13 cellular contexts compared by ENCODE assay signal in the genomic region with DNA sequence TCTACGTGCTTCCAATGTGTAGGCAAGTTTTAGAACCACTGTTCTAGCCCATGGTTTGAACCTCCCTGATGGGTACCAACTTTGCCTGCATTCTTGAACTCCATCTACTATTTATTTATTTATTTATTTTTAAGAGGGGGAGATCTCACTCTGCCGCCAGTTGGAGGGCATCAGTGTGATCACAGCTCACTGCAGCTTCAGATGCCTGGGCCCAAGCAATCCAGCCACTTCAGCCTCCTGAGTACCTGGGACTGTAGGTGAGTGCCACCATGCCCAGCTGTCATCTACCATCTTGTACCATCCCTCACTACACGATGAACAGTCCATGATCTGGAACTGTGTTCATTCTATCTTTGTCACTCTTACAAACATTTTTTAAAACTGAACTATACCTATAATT. TPM values are rescaled to one million over a fixed set of nuclear protein-coding genes. Genes with fewer than 3 reads are reported as not detected.
DNase-seq lines count a peak whose midpoint lies in the region; ATAC-seq and TF ChIP-seq lines count a peak whose summit lies in the region.
"Had no signal": no experiment of that assay in that cellular context is flagged by ENCODE, and none has a peak within 500 bp of the region (broad histone marks: within the 10 kb centered on the region; RNA-seq: fewer than 3 reads in every experiment).

No MANE protein-coding gene starts in this region.

- no peak for TF ChIP-seq CTCF in activated B cell treated with CpG ODN at 0.5 μM for 24 hours (IDR thresholded peaks at IDR 0.05)
- TF ChIP-seq CTCF in hepatocyte (IDR thresholded peaks at IDR 0.05; ENCODE audit: poor library complexity): no peak

- no peaks in the 10 kb centered on the region for H3K36me3 ChIP-seq in hepatocyte (replicated peaks; ENCODE audit: insufficient read depth, low read depth)
- H3K36me3 ChIP-seq: BE2C, breast epithelium, esophagus squamous epithelium, SJSA1 had no signal

- H3K79me2 ChIP-seq in hepatocyte: no peaks in the 10 kb centered on the region

- peaks cover 2% of the 10 kb centered on the region for H3K36me3 Mint-ChIP-seq in activated naive CD4-positive, alpha-beta T cell treated with anti-CD3 and anti-CD28 coated beads, Interleukin-2, amount 50 U/mL, for 24 hours
- H3K36me3 Mint-ChIP-seq in activated naive CD4-positive, alpha-beta T cell treated with anti-CD3 and anti-CD28 coated beads, Interleukin-2, amount 50 U/mL, for 72 hours: peaks cover 0 to 5% of the 10 kb centered on the region in 2 donors
- H3K36me3 Mint-ChIP-seq in activated B cell treated with CpG ODN at 0.5 μM for 24 hours (ENCODE audit: low read depth): peaks cover 10% of the 10 kb centered on the region

- H3K27me3 ChIP-seq in hepatocyte: peaks cover 53% of the 10 kb centered on the region
- H3K27me3 ChIP-seq: breast epithelium, SJSA1 had no signal

- H3K4me1 ChIP-seq in hepatocyte (ENCODE audit: insufficient read depth): peaks cover 11% of the 10 kb centered on the region
- H3K4me1 ChIP-seq: BE2C had no signal

- DNase-seq in activated naive CD4-positive, alpha-beta T cell treated with anti-CD3 and anti-CD28 coated beads, Interleukin-2, amount 50 U/mL, for 72 hours (ENCODE audit: low spot score in 2 of 2): no peak
- DNase-seq in activated B cell treated with CpG ODN at 0.5 μM for 24 hours: no peak
- DNase-seq in hepatocyte (ENCODE audit: low spot score): no peak
- DNase-seq in stimulated activated naive CD8-positive, alpha-beta T cell treated with anti-CD3 and anti-CD28 coated beads, Interleukin-15, amount 100 ng/mL, for 72 hours: no peak
- no peak for DNase-seq in sciatic nerve (ENCODE audit: low spot score)
- DNase-seq in SK-N-DZ (ENCODE audit: low spot score): no peak
- DNase-seq in stimulated activated CD4-positive, alpha-beta T cell treated with anti-CD3 and anti-CD28 coated beads, Interleukin-4, amount 100 ng/mL, for 4 hours: no peak
- DNase-seq: BE2C, esophagus squamous epithelium, NCI-H226 had no signal

- no peaks in the 10 kb centered on the region for H3K9me3 ChIP-seq in hepatocyte (ENCODE audit: low read depth)
- H3K9me3 ChIP-seq: BE2C, breast epithelium, esophagus squamous epithelium, SJSA1 had no signal

- H3K4me1 Mint-ChIP-seq in activated naive CD4-positive, alpha-beta T cell treated with anti-CD3 and anti-CD28 coated beads, Interleukin-2, amount 50 U/mL, for 24 hours: peaks cover 54% of the 10 kb centered on the region
- H3K4me1 Mint-ChIP-seq in activated B cell treated with CpG ODN at 0.5 μM for 24 hours: peaks cover 43% of the 10 kb centered on the region
- peaks cover 58% of the 10 kb centered on the region for H3K4me1 Mint-ChIP-seq in stimulated activated naive CD8-positive, alpha-beta T cell treated with anti-CD3 and anti-CD28 coated beads, Interleukin-15, amount 100 ng/mL, for 72 hours

- no peak for ATAC-seq in activated naive CD4-positive, alpha-beta T cell treated with anti-CD3 and anti-CD28 coated beads, Interleukin-2, amount 50 U/mL, for 72 hours
- no peak for ATAC-seq in activated B cell treated with CpG ODN at 0.5 μM for 24 hours (ENCODE audit: low read depth)
- no peak for ATAC-seq in stimulated activated naive CD8-positive, alpha-beta T cell treated with anti-CD3 and anti-CD28 coated beads, Interleukin-15, amount 100 ng/mL, for 72 hours
- no peak for ATAC-seq in sciatic nerve

- H3K27ac Mint-ChIP-seq in activated naive CD4-positive, alpha-beta T cell treated with anti-CD3 and anti-CD28 coated beads, Interleukin-2, amount 50 U/mL, for 24 hours: no peak overlapping the region
- no peak overlapping the region for H3K27ac Mint-ChIP-seq in activated naive CD4-positive, alpha-beta T cell treated with anti-CD3 and anti-CD28 coated beads, Interleukin-2, amount 50 U/mL, for 72 hours
- H3K27ac Mint-ChIP-seq in activated B cell treated with CpG ODN at 0.5 μM for 24 hours: peak overlapping the region; percentile 94
- no peak overlapping the region for H3K27ac Mint-ChIP-seq in stimulated activated naive CD8-positive, alpha-beta T cell treated with anti-CD3 and anti-CD28 coated beads, Interleukin-15, amount 100 ng/mL, for 72 hours

- CTCF ChIA-PET in activated B cell treated with CpG ODN at 0.5 μM for 24 hours (lab: Charles Lee): interaction anchor here (1.0 to 3.5 kb wide), 5 partner anchors 14 to 101 kb away, joined by 3 to 31 read pairs (median 10); no protein-coding TSS in a partner anchor

- intact Hi-C loops in activated B cell treated with CpG ODN at 0.5 μM for 24 hours (cut with micrococcal nuclease) (loop anchor here (5.0 kb wide), 1 partner anchor 76 kb away; a partner anchor contains a TSS), sciatic nerve (cut with DNase I) (no loop called here)

- H3K27me3 Mint-ChIP-seq in activated naive CD4-positive, alpha-beta T cell treated with anti-CD3 and anti-CD28 coated beads, Interleukin-2, amount 50 U/mL, for 24 hours: no peaks in the 10 kb centered on the region
- no peaks in the 10 kb centered on the region for H3K27me3 Mint-ChIP-seq in activated B cell treated with CpG ODN at 0.5 μM for 24 hours
- H3K27me3 Mint-ChIP-seq in stimulated activated naive CD8-positive, alpha-beta T cell treated with anti-CD3 and anti-CD28 coated beads, Interleukin-15, amount 100 ng/mL, for 72 hours: peaks cover 15% of the 10 kb centered on the region

- H3K4me2 ChIP-seq in hepatocyte: peak overlapping the region; percentile 96

- no peak overlapping the region for H2AFZ ChIP-seq in hepatocyte

- H3K4me3 Mint-ChIP-seq in activated naive CD4-positive, alpha-beta T cell treated with anti-CD3 and anti-CD28 coated beads, Interleukin-2, amount 50 U/mL, for 24 hours: peak overlapping the region; percentile 94
- H3K4me3 Mint-ChIP-seq in activated B cell treated with CpG ODN at 0.5 μM for 24 hours: peak overlapping the region; percentile 96
- peak overlapping the region; percentile 91 to 94 for H3K4me3 Mint-ChIP-seq in stimulated activated naive CD8-positive, alpha-beta T cell treated with anti-CD3 and anti-CD28 coated beads, Interleukin-15, amount 100 ng/mL, for 72 hours

- POLR2A ChIA-PET in activated B cell treated with CpG ODN at 0.5 μM for 24 hours (lab: Charles Lee): interaction anchor here (0.8 to 1.3 kb wide), 3 partner anchors 13 to 27 kb away, joined by 3 to 4 read pairs (median 3); no protein-coding TSS in a partner anchor

- H3K9me3 Mint-ChIP-seq in activated naive CD4-positive, alpha-beta T cell treated with anti-CD3 and anti-CD28 coated beads, Interleukin-2, amount 50 U/mL, for 24 hours: no peaks in the 10 kb centered on the region
- no peaks in the 10 kb centered on the region for H3K9me3 Mint-ChIP-seq in activated naive CD4-positive, alpha-beta T cell treated with anti-CD3 and anti-CD28 coated beads, Interleukin-2, amount 50 U/mL, for 72 hours
- H3K9me3 Mint-ChIP-seq in activated B cell treated with CpG ODN at 0.5 μM for 24 hours: no peaks in the 10 kb centered on the region
- H3K9me3 Mint-ChIP-seq in stimulated activated naive CD8-positive, alpha-beta T cell treated with anti-CD3 and anti-CD28 coated beads, Interleukin-15, amount 100 ng/mL, for 72 hours: no peaks in the 10 kb centered on the region

- no peaks in the 10 kb centered on the region for H3K9me2 ChIP-seq in hepatocyte (replicated peaks; ENCODE audit: insufficient read depth)

- no peak overlapping the region for H3K27ac ChIP-seq in hepatocyte

- H3K4me3 ChIP-seq in hepatocyte: no peak overlapping the region

- no peaks in the 10 kb centered on the region for H4K20me1 ChIP-seq in hepatocyte (ENCODE audit: insufficient read depth, poor library complexity, severe bottlenecking)

- WGBS in hepatocyte (ENCODE audit: low lambda C conversion rate, missing lambda C conversion rate): 94% methylated on average over 3 of the region's 3 CpGs

RNA-seq across cellular contexts. Expression of a gene that starts 28.2 kb away (rescaled TPM):
- total RNA-seq in activated naive CD4-positive, alpha-beta T cell treated with anti-CD3 and anti-CD28 coated beads, Interleukin-2, amount 50 U/mL, for 72 hours: 100 to 1,000 TPM; 220 to 504 TPM
- total RNA-seq in activated B cell treated with CpG ODN at 0.5 μM for 24 hours: 726 and 736 TPM in 2 replicates
- 7.8 and 8.8 TPM in 2 replicates for total RNA-seq in hepatocyte
- polyA plus RNA-seq in hepatocyte: 7.6 and 10.9 TPM in 2 replicates
- 71.2 TPM for total RNA-seq in sciatic nerve
- not detected in 2 replicates for polyA plus RNA-seq in SK-N-DZ (2014; cell fraction: cytosol; rRNA removed)
- polyA plus RNA-seq in SK-N-DZ (2014; cell fraction: nucleus; rRNA removed): not detected in 2 replicates
